Comparison of ENCODE assay signal across 8 cellular contexts in the genomic region with DNA sequence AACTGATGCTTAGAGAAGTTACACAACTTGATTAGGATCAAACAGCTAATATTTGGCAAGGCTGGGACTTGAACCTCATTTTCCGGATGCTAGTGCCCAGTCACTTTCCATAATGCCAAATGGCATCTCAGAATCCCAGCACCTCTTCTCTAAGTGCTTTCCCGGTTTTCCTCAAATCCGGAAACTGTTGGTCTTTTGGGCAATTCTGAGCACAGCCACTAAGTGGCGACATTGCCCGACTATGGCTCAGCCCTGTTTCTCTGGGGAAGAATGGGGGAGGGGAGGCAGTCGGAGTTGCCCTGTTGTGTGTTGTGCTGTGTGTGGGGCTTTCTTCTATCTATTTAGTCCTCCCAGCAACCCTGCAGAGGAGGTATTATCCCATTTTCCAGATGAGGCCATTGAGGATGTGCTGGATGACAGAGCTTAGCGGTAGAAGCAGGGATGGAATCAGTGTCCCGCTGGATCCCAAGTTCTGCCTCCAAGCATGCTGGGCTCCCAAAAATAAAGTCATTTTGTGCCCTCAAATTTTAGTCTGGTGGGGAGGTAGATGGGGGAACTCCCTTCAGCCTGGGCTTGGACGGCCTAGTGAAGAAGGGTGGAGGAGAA.
DNase-seq lines count a peak whose midpoint lies in the region; ATAC-seq and TF ChIP-seq lines count a peak whose summit lies in the region.

No MANE protein-coding gene starts in this region.

- peaks cover 10% of the 10 kb centered on the region for H3K4me1 ChIP-seq in Loucy (ENCODE audit: insufficient read depth, low read length, poor library complexity, severe bottlenecking)
- H3K4me1 ChIP-seq in upper lobe of right lung, result no peaks in the 10 kb centered on the region

- no peaks in the 10 kb centered on the region for H3K79me2 ChIP-seq in Loucy (ENCODE audit: insufficient read depth, low read length)
- H3K79me2 ChIP-seq in SU-DHL-6 (ENCODE audit: insufficient read depth, low read length), result no peaks in the 10 kb centered on the region

- peak; percentile 87 for ATAC-seq in upper lobe of right lung
- no peak for ATAC-seq in GM21423 (IDR thresholded peaks at IDR 0.05; ENCODE audit: unreplicated experiment)

- H3K9ac ChIP-seq in Loucy (ENCODE audit: low read depth, low read length, poor library complexity, severe bottlenecking) (no peak overlapping the region), SU-DHL-6 (ENCODE audit: low read length) (no peak overlapping the region)

- H3K9me2 ChIP-seq in Loucy (replicated peaks; ENCODE audit: low read depth, low read length), result no peaks in the 10 kb centered on the region
- no peaks in the 10 kb centered on the region for H3K9me2 ChIP-seq in SU-DHL-6 (replicated peaks; ENCODE audit: insufficient read depth, low read length)

- peak overlapping the region; percentile 80 for H2AFZ ChIP-seq in Loucy (ENCODE audit: low read length)
- H2AFZ ChIP-seq in SU-DHL-6 (ENCODE audit: low read depth, low read length, severe bottlenecking), result no peak overlapping the region

- intact Hi-C loops in upper lobe of right lung (cut with DNase I), result loop anchor here (10.0 kb wide), 1 partner anchor 117 kb away; no protein-coding TSS in a partner anchor

- H3K36me3 ChIP-seq in Loucy (ENCODE audit: insufficient read depth, low read length), result no peaks in the 10 kb centered on the region
- H3K36me3 ChIP-seq in SU-DHL-6 (ENCODE audit: low read length), result no peaks in the 10 kb centered on the region
- no peaks in the 10 kb centered on the region for H3K36me3 ChIP-seq in upper lobe of right lung

- H3K4me2 ChIP-seq in Loucy (ENCODE audit: low read depth, low read length, poor library complexity, severe bottlenecking) (peak overlapping the region; percentile 26), SU-DHL-6 (ENCODE audit: low read depth, low read length, poor library complexity, severe bottlenecking) (no peak overlapping the region)

- TF ChIP-seq CTCF in Loucy (conservative IDR thresholded peaks at IDR 0.05; ENCODE audit: low read length) (peak; percentile 87), SU-DHL-6 (IDR thresholded peaks at IDR 0.05; ENCODE audit: insufficient read depth, low read length, poor library complexity, severe bottlenecking) (peak; percentile 70), upper lobe of right lung (IDR thresholded peaks at IDR 0.05) (peak; percentile 64)

- H3F3A ChIP-seq in Loucy (ENCODE audit: low read depth) (no peaks in the 10 kb centered on the region), SU-DHL-6 (ENCODE audit: insufficient read depth) (no peaks in the 10 kb centered on the region)

- H3K27ac ChIP-seq in SU-DHL-6 (ENCODE audit: low read depth, low read length), result no peak overlapping the region
- no peak overlapping the region for H3K27ac ChIP-seq in upper lobe of right lung

- no peak overlapping the region for H3K4me3 ChIP-seq in Loucy (ENCODE audit: low read length, poor library complexity, severe bottlenecking)
- H3K4me3 ChIP-seq in SU-DHL-6 (ENCODE audit: insufficient read depth, low read length, poor library complexity, severe bottlenecking), result no peak overlapping the region
- H3K4me3 ChIP-seq in upper lobe of right lung, result no peak overlapping the region

- DNase-seq in activated CD4-positive, alpha-beta T cell treated with anti-CD3 and anti-CD28 coated beads for 48 hours, result peak; percentile 49
- DNase-seq in activated CD4-positive, alpha-beta T cell treated with anti-CD3 and anti-CD28 coated beads, Interleukin-2, amount 50 U/mL, for 1 hour, result no peak
- DNase-seq in iPS-NIHi7 (ENCODE audit: extremely low spot score) (peak; percentile 29), upper lobe of right lung (no peak), NCI-H187 treated with DMSO at 0.1 percent for 48 hours (lab: John Stamatoyannopoulos, UW) (no peak)

- H4K20me1 ChIP-seq in Loucy (ENCODE audit: insufficient read depth, low read length, poor library complexity, severe bottlenecking), result no peaks in the 10 kb centered on the region
- no peaks in the 10 kb centered on the region for H4K20me1 ChIP-seq in SU-DHL-6 (ENCODE audit: low read depth, low read length)

- H3K9me3 ChIP-seq in Loucy (ENCODE audit: insufficient read depth, low read depth, low read length), result no peaks in the 10 kb centered on the region
- no peaks in the 10 kb centered on the region for H3K9me3 ChIP-seq in SU-DHL-6 (ENCODE audit: insufficient read depth, low read length)
- no peaks in the 10 kb centered on the region for H3K9me3 ChIP-seq in upper lobe of right lung

- H3K27me3 ChIP-seq in Loucy (ENCODE audit: insufficient read depth, low read length, poor library complexity, severe bottlenecking), result no peaks in the 10 kb centered on the region
- no peaks in the 10 kb centered on the region for H3K27me3 ChIP-seq in SU-DHL-6 (ENCODE audit: low read length)
- no peaks in the 10 kb centered on the region for H3K27me3 ChIP-seq in upper lobe of right lung

Comparison
In these comparisons a context has a peak if more than half of its experiments do, and no peak if none do; other contexts are left out.
1. DNase-seq: peak in activated CD4-positive, alpha-beta T cell treated with anti-CD3 and anti-CD28 coated beads for 48 hours (single experiment) and iPS-NIHi7 (single experiment); none in activated CD4-positive, alpha-beta T cell treated with anti-CD3 and anti-CD28 coated beads, Interleukin-2, amount 50 U/mL, for 1 hour (single experiment), upper lobe of right lung (single experiment) and NCI-H187 treated with DMSO at 0.1 percent for 48 hours (single experiment).
2. Peak in every context shown above with its lines, with median percentiles within 50 percentile points of each other: CTCF ChIP-seq.